ENCODE assay signal across 11 cellular contexts in the genomic region with DNA sequence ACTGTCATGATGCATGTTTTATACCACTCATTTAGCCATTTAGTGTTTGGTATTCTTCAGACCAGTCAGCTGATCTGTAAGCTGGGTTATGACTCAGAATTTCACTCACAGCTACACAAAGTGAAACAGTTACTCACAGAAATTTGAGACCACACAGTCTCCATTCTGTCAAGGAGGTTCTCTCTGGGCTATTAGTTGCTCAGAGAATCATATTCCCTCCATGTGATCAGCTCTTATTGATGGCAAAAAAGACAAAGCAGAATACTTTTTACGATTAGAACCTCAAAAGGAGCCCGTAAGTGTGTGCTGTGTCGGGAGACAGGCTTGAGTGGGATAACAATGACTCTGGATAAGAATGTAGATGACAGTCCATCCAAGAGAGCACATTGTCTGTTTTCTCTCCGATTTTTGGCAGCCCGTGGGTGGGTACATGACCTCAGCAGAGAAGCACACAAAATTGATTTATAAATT.
DNase-seq lines count a peak whose midpoint lies in the region; ATAC-seq and TF ChIP-seq lines count a peak whose summit lies in the region.
"Had no signal": no experiment of that assay in that cellular context is flagged by ENCODE, and none has a peak within 500 bp of the region (broad histone marks: within the 10 kb centered on the region; RNA-seq: fewer than 3 reads in every experiment).

No MANE protein-coding gene starts in this region.

- peak overlapping the region; percentile 75 for H3K27ac ChIP-seq in SJSA1
- no peak overlapping the region for H3K27ac ChIP-seq in heart right ventricle
- H3K27ac ChIP-seq: 22Rv1 had no signal

- TF ChIP-seq CTCF in heart right ventricle (IDR thresholded peaks at IDR 0.05) = no peak

- H3K27me3 ChIP-seq in SJSA1 (replicated peaks) (no peaks in the 10 kb centered on the region), heart right ventricle (no peaks in the 10 kb centered on the region)

- no peaks in the 10 kb centered on the region for H3K9me3 ChIP-seq in SJSA1 (replicated peaks)
- no peaks in the 10 kb centered on the region for H3K9me3 ChIP-seq in heart right ventricle

- no peaks in the 10 kb centered on the region for H3K4me1 Mint-ChIP-seq in stimulated activated naive B cell treated with anti-CD40 and anti-IgM and Interleukin-4, amounts not matched to agents 10 μg/mL and 1 μg/mL and 100 μg/mL, for 72 hours

- H3K9me3 Mint-ChIP-seq in stimulated activated naive B cell treated with anti-CD40 and anti-IgM and Interleukin-4, amounts not matched to agents 10 μg/mL and 1 μg/mL and 100 μg/mL, for 72 hours = peaks cover 2 to 6% of the 10 kb centered on the region in 2 donors

- ATAC-seq in HG02973 (IDR thresholded peaks at IDR 0.05; ENCODE audit: unreplicated experiment) = peak; percentile 93
- peak; percentile 52 to 59 for ATAC-seq in stimulated activated naive B cell treated with anti-CD40 and anti-IgM and Interleukin-4, amounts not matched to agents 10 μg/mL and 1 μg/mL and 100 μg/mL, for 72 hours (replicated peaks)
- ATAC-seq in heart right ventricle = no peak

- WGBS in heart right ventricle, 2 donors = 34 to 54% methylated on average over 5 of the region's 5 CpGs

- no peak overlapping the region for H3K27ac Mint-ChIP-seq in stimulated activated naive B cell treated with anti-CD40 and anti-IgM and Interleukin-4, amounts not matched to agents 10 μg/mL and 1 μg/mL and 100 μg/mL, for 72 hours
- H3K27ac Mint-ChIP-seq: dendritic cell treated with granulocyte-macrophage colony-stimulating factor and Interleukin-4, amounts not matched to agents 40 ng/mL and 50 ng/mL, for 4 days had no signal

- no peaks in the 10 kb centered on the region for H3K36me3 Mint-ChIP-seq in stimulated activated naive B cell treated with anti-CD40 and anti-IgM and Interleukin-4, amounts not matched to agents 10 μg/mL and 1 μg/mL and 100 μg/mL, for 72 hours

- no peak overlapping the region for H3K4me3 Mint-ChIP-seq in stimulated activated naive B cell treated with anti-CD40 and anti-IgM and Interleukin-4, amounts not matched to agents 10 μg/mL and 1 μg/mL and 100 μg/mL, for 72 hours
- H3K4me3 Mint-ChIP-seq: dendritic cell treated with granulocyte-macrophage colony-stimulating factor and Interleukin-4, amounts not matched to agents 40 ng/mL and 50 ng/mL, for 4 days; neural crest cell had no signal

- no peaks in the 10 kb centered on the region for H3K27me3 Mint-ChIP-seq in stimulated activated naive B cell treated with anti-CD40 and anti-IgM and Interleukin-4, amounts not matched to agents 10 μg/mL and 1 μg/mL and 100 μg/mL, for 72 hours
- H3K27me3 Mint-ChIP-seq: dendritic cell treated with granulocyte-macrophage colony-stimulating factor and Interleukin-4, amounts not matched to agents 40 ng/mL and 50 ng/mL, for 4 days had no signal

- DNase-seq in DMS53 (lab: John Stamatoyannopoulos, UW) (peak; percentile 9), DMS53 treated with DMSO at 0.1 percent for 48 hours (lab: John Stamatoyannopoulos, UW; ENCODE audit: unreplicated experiment) (no peak), SJSA1 (ENCODE audit: low read depth in 1 of 2, low spot score in 2 of 2) (peak in 1 of 2 experiments; percentile 68), heart right ventricle (no peak), NCI-H187 (lab: John Stamatoyannopoulos, UW) (no peak), middle frontal gyrus (ENCODE audit: extremely low spot score, low spot score) (no peak)
- no peak for DNase-seq in stimulated activated naive B cell treated with anti-CD40 and anti-IgM and Interleukin-4, amounts not matched to agents 10 μg/mL and 1 μg/mL and 100 μg/mL, for 72 hours

- H3K36me3 ChIP-seq in SJSA1 (no peaks in the 10 kb centered on the region), heart right ventricle (no peaks in the 10 kb centered on the region)

- intact Hi-C loops in heart right ventricle (cut with DNase I) = no loop called here

- H3K4me1 ChIP-seq in SJSA1 (replicated peaks) = peaks cover 9% of the 10 kb centered on the region
- no peaks in the 10 kb centered on the region for H3K4me1 ChIP-seq in heart right ventricle

- H3K4me3 ChIP-seq in SJSA1 (peak overlapping the region; percentile 22), heart right ventricle (no peak overlapping the region)

Comparison
In these comparisons a context has a peak if more than half of its experiments do, and no peak if none do; other contexts are left out.
1. ATAC-seq: peak in HG02973 (single experiment) and stimulated activated naive B cell treated with anti-CD40 and anti-IgM and Interleukin-4, amounts not matched to agents 10 μg/mL and 1 μg/mL and 100 μg/mL, for 72 hours (2 of 2); none in heart right ventricle (0 of 8).